7 cellular contexts compared by ENCODE assay signal in genomic region chr22:38352436-38352835, GRCh38.
"Had no signal": no experiment of that assay in that cellular context is flagged by ENCODE, and none has a peak within 500 bp of the region (broad histone marks: within the 10 kb centered on the region; RNA-seq: fewer than 3 reads in every experiment).

No MANE protein-coding gene starts in this region.

- H3K4me2 ChIP-seq: SK-N-SH had no signal

- H3K27ac ChIP-seq: adrenal gland, thyroid gland, VCaP had no signal

- H3K36me3 ChIP-seq: adrenal gland, thyroid gland, uterus had no signal

- H3K4me3 ChIP-seq: adrenal gland, thyroid gland, uterus had no signal

- H3K27me3 ChIP-seq: adrenal gland, dorsolateral prefrontal cortex, thyroid gland, uterus had no signal

- DNase-seq: foreskin melanocyte had no signal

- H3K4me1 ChIP-seq: uterus had no signal

- H3K9me3 ChIP-seq: adrenal gland, SK-N-SH, thyroid gland, uterus had no signal
